ENCODE assay signal across 1 cellular context in the genomic region with DNA sequence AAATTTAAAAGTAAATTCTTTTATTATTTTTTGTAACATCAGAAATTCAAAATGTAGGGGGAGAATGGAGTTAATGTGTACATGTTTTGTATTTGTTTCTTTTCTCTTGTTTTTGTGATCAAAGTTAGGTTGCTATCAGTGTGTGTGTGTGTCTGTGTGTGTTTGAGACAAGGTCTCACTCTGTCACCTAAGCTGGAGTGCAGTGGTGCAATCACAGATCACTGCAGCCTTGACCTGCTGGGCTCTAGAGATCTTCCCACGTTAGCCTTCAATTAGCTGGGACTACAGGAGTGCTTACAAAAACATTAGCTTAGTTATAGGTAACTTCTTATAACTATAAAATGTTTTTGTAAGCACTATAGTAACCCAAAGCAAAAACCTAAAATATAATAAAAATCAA.
TF ChIP-seq lines count a peak whose summit lies in the region.

No MANE protein-coding gene starts in this region.

TF ChIP-seq in HepG2, 621 proteins besides CTCF, POLR2A, EP300 and RAD21 (continued from another document and continues in another):
- peak; percentile 90; the same call in 1 of the 2 replicates for TF ChIP-seq ZNF292 (CRISPR knock-in tag; IDR thresholded peaks at IDR 0.05; ENCODE audit: borderline replicate concordance, low read depth)
- no peak for TF ChIP-seq ZNF251 (CRISPR knock-in tag; IDR thresholded peaks at IDR 0.05)
- no peak for TF ChIP-seq TBX3 (IDR thresholded peaks at IDR 0.05; ENCODE audit: borderline replicate concordance)
- no peak for TF ChIP-seq SP1 (IDR thresholded peaks at IDR 0.05)
- TF ChIP-seq SP1 (CRISPR knock-in tag; IDR thresholded peaks at IDR 0.05): no peak
- TF ChIP-seq NR2F2 (IDR thresholded peaks at IDR 0.05; ENCODE audit: borderline replicate concordance, low read depth): peak; percentile 76; the same call in 1 of the 2 replicates
- no peak for TF ChIP-seq ZNF451 (CRISPR knock-in tag; IDR thresholded peaks at IDR 0.05)
- no peak for TF ChIP-seq GABPB1 (CRISPR knock-in tag; IDR thresholded peaks at IDR 0.05)
- TF ChIP-seq TBX2 (CRISPR knock-in tag; IDR thresholded peaks at IDR 0.05; ENCODE audit: borderline replicate concordance): peak; percentile 41; the same call in 1 of the 2 replicates
- TF ChIP-seq EHMT2 (IDR thresholded peaks at IDR 0.05; ENCODE audit: borderline replicate concordance, low read depth, low read length): 0 out of 2 replicates have a peak, but pooled peaks have one; percentile 41
- no peak for TF ChIP-seq SCMH1 (CRISPR knock-in tag; IDR thresholded peaks at IDR 0.05; ENCODE audit: borderline replicate concordance)
- TF ChIP-seq PAF1 (CRISPR knock-in tag; IDR thresholded peaks at IDR 0.05): no peak
- TF ChIP-seq ZNF646 (CRISPR knock-in tag; IDR thresholded peaks at IDR 0.05): peak; percentile 98
- peak; percentile 32; the same call in 1 of the 2 replicates for TF ChIP-seq FOXJ3 (CRISPR knock-in tag; IDR thresholded peaks at IDR 0.05; ENCODE audit: borderline replicate concordance)
- no peak for TF ChIP-seq ZNF644 (CRISPR knock-in tag; IDR thresholded peaks at IDR 0.05; ENCODE audit: low read depth)
- TF ChIP-seq NCOR1 (IDR thresholded peaks at IDR 0.05; ENCODE audit: borderline replicate concordance, low read length): peak; percentile 79; the same call in 1 of the 2 replicates
- peak; percentile 48 for TF ChIP-seq TEAD3 (CRISPR knock-in tag; optimal IDR thresholded peaks at IDR 0.05; ENCODE audit: borderline replicate concordance)
- TF ChIP-seq SOX13 (IDR thresholded peaks at IDR 0.05): no peak
- TF ChIP-seq SOX13 (CRISPR knock-in tag; conservative IDR thresholded peaks at IDR 0.05 in 1 of 2, IDR thresholded peaks at IDR 0.05 in 1 of 2): peak in 1 of 2 experiments; percentile 65; a peak in 2 of 4 replicates
- peak; percentile 48; the same call in 1 of the 2 replicates for TF ChIP-seq POGZ (CRISPR knock-in tag; IDR thresholded peaks at IDR 0.05)
- TF ChIP-seq ATF2 (CRISPR knock-in tag; IDR thresholded peaks at IDR 0.05): peak; percentile 69; the same call in 1 of the 2 replicates
- TF ChIP-seq ZHX2 (IDR thresholded peaks at IDR 0.05; ENCODE audit: low read depth): no peak
- no peak for TF ChIP-seq ZHX2 (CRISPR knock-in tag; IDR thresholded peaks at IDR 0.05; ENCODE audit: borderline replicate concordance)
- TF ChIP-seq SIX4 (CRISPR knock-in tag; IDR thresholded peaks at IDR 0.05): no peak
- TF ChIP-seq DPF2 (CRISPR knock-in tag; IDR thresholded peaks at IDR 0.05; ENCODE audit: borderline replicate concordance, low read depth): peak; percentile 73; the same call in 1 of the 2 replicates
- TF ChIP-seq ZNF609 (CRISPR knock-in tag; IDR thresholded peaks at IDR 0.05; ENCODE audit: borderline replicate concordance): peak; percentile 53; the same call in 1 of the 2 replicates
- no peak for TF ChIP-seq ZNF629 (CRISPR knock-in tag; conservative IDR thresholded peaks at IDR 0.05)
- peak; percentile 87 for TF ChIP-seq CEBPG (CRISPR knock-in tag; IDR thresholded peaks at IDR 0.05)
- no peak for TF ChIP-seq ADNP (CRISPR knock-in tag; IDR thresholded peaks at IDR 0.05)
- TF ChIP-seq PATZ1 (CRISPR knock-in tag; IDR thresholded peaks at IDR 0.05): peak; percentile 36; the same call in 1 of the 2 replicates
- peak; percentile 85 for TF ChIP-seq SALL1 (CRISPR knock-in tag; IDR thresholded peaks at IDR 0.05)
- TF ChIP-seq ZFP36L1 (CRISPR knock-in tag; IDR thresholded peaks at IDR 0.05): 0 out of 2 replicates have a peak, but pooled peaks have one; percentile 52
- TF ChIP-seq, protein P1, sequence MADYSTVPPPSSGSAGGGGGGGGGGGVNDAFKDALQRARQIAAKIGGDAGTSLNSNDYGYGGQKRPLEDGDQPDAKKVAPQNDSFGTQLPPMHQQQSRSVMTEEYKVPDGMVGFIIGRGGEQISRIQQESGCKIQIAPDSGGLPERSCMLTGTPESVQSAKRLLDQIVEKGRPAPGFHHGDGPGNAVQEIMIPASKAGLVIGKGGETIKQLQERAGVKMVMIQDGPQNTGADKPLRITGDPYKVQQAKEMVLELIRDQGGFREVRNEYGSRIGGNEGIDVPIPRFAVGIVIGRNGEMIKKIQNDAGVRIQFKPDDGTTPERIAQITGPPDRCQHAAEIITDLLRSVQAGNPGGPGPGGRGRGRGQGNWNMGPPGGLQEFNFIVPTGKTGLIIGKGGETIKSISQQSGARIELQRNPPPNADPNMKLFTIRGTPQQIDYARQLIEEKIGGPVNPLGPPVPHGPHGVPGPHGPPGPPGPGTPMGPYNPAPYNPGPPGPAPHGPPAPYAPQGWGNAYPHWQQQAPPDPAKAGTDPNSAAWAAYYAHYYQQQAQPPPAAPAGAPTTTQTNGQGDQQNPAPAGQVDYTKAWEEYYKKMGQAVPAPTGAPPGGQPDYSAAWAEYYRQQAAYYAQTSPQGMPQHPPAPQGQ (CRISPR knock-in tag; IDR thresholded peaks at IDR 0.05; ENCODE audit: borderline replicate concordance): no peak
